ENCODE assay signal across 28 cellular contexts in genomic region chr12:125256537-125256936, GRCh38.
"Had no signal": no experiment of that assay in that cellular context is flagged by ENCODE, and none has a peak within 500 bp of the region (broad histone marks: within the 10 kb centered on the region; RNA-seq: fewer than 3 reads in every experiment).

No MANE protein-coding gene starts in this region.

- H3K4me3 ChIP-seq: neural progenitor cell, ovary, psoas muscle, skin epidermis, smooth muscle cell, spleen, suprapubic skin, testis, tibial artery, transverse colon, upper lobe of right lung, uterus had no signal

- H3K4me2 ChIP-seq: neural progenitor cell, smooth muscle cell had no signal

- ATAC-seq: natural killer cell; psoas muscle; right cardiac atrium; sciatic nerve; stimulated activated memory B cell treated with anti-CD40 and anti-IgM and Interleukin-4, amounts not matched to agents 10 μg/mL and 1 μg/mL and 100 μg/mL, for 72 hours; stimulated activated naive CD8-positive, alpha-beta T cell treated with anti-CD3 and anti-CD28 coated beads, Interleukin-15, amount 100 ng/mL, for 72 hours; stimulated activated naive CD8-positive, alpha-beta T cell treated with anti-CD3 and anti-CD28 coated beads, Interleukin-15, Interleukin-2, amounts not matched to agents 100 U/mL and 50 U/mL, for 24 hours; upper lobe of right lung had no signal

- H3K4me1 ChIP-seq: neural progenitor cell, parathyroid adenoma, psoas muscle, spleen, suprapubic skin, testis, tibial artery, transverse colon, upper lobe of right lung, uterus had no signal

- H2AFZ ChIP-seq: neural progenitor cell, parathyroid adenoma had no signal

- H3K27ac ChIP-seq: neural progenitor cell, ovary, parathyroid adenoma, psoas muscle, skin epidermis, spleen, suprapubic skin, testis, tibial artery, transverse colon, upper lobe of right lung, uterus had no signal

- DNase-seq: natural killer cell; occipital lobe; ovary; posterior cingulate gyrus; psoas muscle; right cardiac atrium; spleen; stimulated activated CD4-positive, alpha-beta T cell treated with anti-CD3 and anti-CD28 coated beads, Interleukin-12 subunit alpha, Interleukin-12 subunit beta, amount 100 ng/mL, for 4 hours; stimulated activated CD4-positive, alpha-beta T cell treated with anti-CD3 and anti-CD28 coated beads, Interleukin-1b, Interleukin-23, amount 100 ng/mL, for 48 hours; stimulated activated CD4-positive, alpha-beta T cell treated with anti-CD3 and anti-CD28 coated beads, Interleukin-4, amount 100 ng/mL, for 1 hour; stimulated activated CD4-positive, alpha-beta T cell treated with anti-CD3 and anti-CD28 coated beads, Interleukin-4, amount 100 ng/mL, for 4 hours; stimulated activated CD8-positive, alpha-beta memory T cell treated with anti-CD3 and anti-CD28 coated beads, Interleukin-4, amount 100 ng/mL, for 48 hours; stimulated activated naive CD4-positive, alpha-beta T cell; stimulated activated naive CD8-positive, alpha-beta T cell treated with anti-CD3 and anti-CD28 coated beads, Interleukin-15, amount 100 ng/mL, for 72 hours; stimulated activated naive CD8-positive, alpha-beta T cell treated with anti-CD3 and anti-CD28 coated beads, Interleukin-15, Interleukin-2, amounts not matched to agents 100 U/mL and 50 U/mL, for 24 hours; substantia nigra; testis; tibial artery; transverse colon; upper lobe of right lung; uterus had no signal

- H3K9ac ChIP-seq: neural progenitor cell, parathyroid adenoma had no signal

- H3K79me2 ChIP-seq: parathyroid adenoma had no signal

- H3K36me3 ChIP-seq: neural progenitor cell, ovary, spleen, suprapubic skin, tibial artery, transverse colon, upper lobe of right lung, uterus had no signal

- H3K9me3 ChIP-seq: ovary, psoas muscle, suprapubic skin, testis, tibial artery, transverse colon, upper lobe of right lung, uterus had no signal

- H3K27me3 ChIP-seq: ovary, testis, tibial artery, transverse colon, uterus had no signal
